22 cellular contexts compared by ENCODE assay signal in genomic region chr10:5419466-5420094, GRCh38. TPM values are rescaled to one million over a fixed set of nuclear protein-coding genes. Genes with fewer than 3 reads are reported as not detected.
DNase-seq lines count a peak whose midpoint lies in the region; ATAC-seq, FAIRE-seq and TF ChIP-seq lines count a peak whose summit lies in the region.
"Had no signal": no experiment of that assay in that cellular context is flagged by ENCODE, and none has a peak within 500 bp of the region (broad histone marks: within the 10 kb centered on the region; RNA-seq: fewer than 3 reads in every experiment).

No MANE protein-coding gene starts in this region.

- no peak for DNase-seq in GM18507 (ENCODE audit: extremely low spot score, insufficient read length, low read depth)
- peak; percentile 70 for DNase-seq in M059J (ENCODE audit: low read depth)
- peak; percentile 33 for DNase-seq in astrocyte of the spinal cord (ENCODE audit: low read depth, low spot score)
- DNase-seq in fibroblast of villous mesenchyme (ENCODE audit: low read depth): peak; percentile 69
- no peak for DNase-seq in SKM-1 treated with dmso at 0.1 percent for 144 hours (lab: John Stamatoyannopoulos, UW; ENCODE audit: unreplicated experiment)
- DNase-seq in RKO (ENCODE audit: low spot score): no peak
- no peak for DNase-seq in tibial nerve (ENCODE audit: low spot score in 2 of 2)
- no peak for DNase-seq in sciatic nerve (ENCODE audit: low spot score)
- DNase-seq: ACHN; Calu3; CD4-positive, CD25-positive, alpha-beta regulatory T cell; DMS53; H9; MG63; NCI-H1092; NCI-H146; NCI-H2081 treated with DMSO at 0.1 percent for 48 hours; NCI-H510A treated with DMSO at 0.1 percent for 48 hours; NCI-H82; SHP77; SK-N-SH had no signal

- intact Hi-C loops in sciatic nerve (cut with DNase I): no loop called here

- no peak for ATAC-seq in sciatic nerve
- ATAC-seq: Panc1 had no signal

- no peaks in the 10 kb centered on the region for H3K36me3 ChIP-seq in tibial nerve

- TF ChIP-seq CTCF in astrocyte of the spinal cord (IDR thresholded peaks at IDR 0.05; ENCODE audit: low read depth, low read length) (no peak), fibroblast of villous mesenchyme (IDR thresholded peaks at IDR 0.05; ENCODE audit: insufficient read depth, low read depth, low read length) (no peak), tibial nerve (IDR thresholded peaks at IDR 0.05) (no peak)

- no peak for TF ChIP-seq POLR2A in tibial nerve (IDR thresholded peaks at IDR 0.05)

- no peak overlapping the region for H3K27ac ChIP-seq in tibial nerve

- WGBS in tibial nerve, 2 donors: 80 to 88% methylated on average over 3 of the region's 3 CpGs

- peak; percentile 24 for FAIRE-seq in GM18507 (lab: Jason Lieb, UNC)

- H3K27me3 ChIP-seq in tibial nerve: no peaks in the 10 kb centered on the region
- H3K27me3 ChIP-seq: MG63 had no signal

- peaks cover 0 to 16% (median 3%) of the 10 kb centered on the region in 4 donors for H3K4me1 ChIP-seq in tibial nerve

- no peak overlapping the region for H3K4me3 ChIP-seq in astrocyte of the spinal cord (ENCODE audit: low read depth, low read length)
- no peak overlapping the region for H3K4me3 ChIP-seq in fibroblast of villous mesenchyme (ENCODE audit: low read depth, low read length)
- no peak overlapping the region for H3K4me3 ChIP-seq in tibial nerve
- H3K4me3 ChIP-seq: MG63 had no signal

- in situ Hi-C loops in astrocyte of the spinal cord (cut with HindIII; ENCODE audit: low sequenced_read_pairs): no loop called here

- H3K9me3 ChIP-seq in tibial nerve: peaks cover 0 to 10% (median 2%) of the 10 kb centered on the region in 4 donors

- no peak for TF ChIP-seq EP300 in tibial nerve (IDR thresholded peaks at IDR 0.05)

RNA-seq across cellular contexts. Expression of gene NET1, which starts 7.2 kb away (rescaled TPM):
- total RNA-seq in M059J (2014; rRNA removed; shearing (Covaris generic)): 11.4 and 16.3 TPM in 2 replicates
- total RNA-seq in fibroblast of villous mesenchyme: 17.7 and 23.3 TPM in 2 replicates
- 100 to 1,000 TPM in 2 of 4 donors, 10 to 100 TPM in 2; 66.0 to 133 (median 91.3) TPM for total RNA-seq in tibial nerve
- 86.2 TPM for total RNA-seq in sciatic nerve

RNA-seq across cellular contexts. Expression of gene TUBAL3, which starts 15.0 kb away (rescaled TPM):
- not detected in 2 replicates for total RNA-seq in M059J (2014; rRNA removed; shearing (Covaris generic))
- total RNA-seq in fibroblast of villous mesenchyme: not detected in 2 replicates
- under 1 TPM in 2 of 4 donors, not detected in 2; 0.21 to 0.22 TPM for total RNA-seq in tibial nerve
- 0.18 TPM for total RNA-seq in sciatic nerve
- total RNA-seq: Calu3; CD4-positive, CD25-positive, alpha-beta regulatory T cell; H9 had no signal

RNA-seq across cellular contexts. Expression of gene UCN3, which starts 54.8 kb away (rescaled TPM):
- total RNA-seq in M059J (2014; rRNA removed; shearing (Covaris generic)): not detected in 2 replicates
- total RNA-seq in fibroblast of villous mesenchyme (not detected in 2 replicates), tibial nerve (not detected), sciatic nerve (not detected)
- total RNA-seq: Calu3; CD4-positive, CD25-positive, alpha-beta regulatory T cell; H9 had no signal

Comparison
In these comparisons a context has a peak if more than half of its experiments do, and no peak if none do; other contexts are left out.
1. DNase-seq: peak in M059J (single experiment), astrocyte of the spinal cord (single experiment) and fibroblast of villous mesenchyme (single experiment); none in GM18507 (single experiment), SKM-1 treated with dmso at 0.1 percent for 144 hours (single experiment), RKO (single experiment), tibial nerve (0 of 2) and sciatic nerve (single experiment).